In genomic region chr12:49741882-49742620, GRCh38 we compare ENCODE assay signal across 8 cellular contexts. TPM values are rescaled to one million over a fixed set of nuclear protein-coding genes. Genes with fewer than 3 reads are reported as not detected.
A peak's percentile ranks its signal among the peaks of the same experiment; 100 is the strongest.
DNase-seq lines count a peak whose midpoint lies in the region; ATAC-seq, FAIRE-seq and TF ChIP-seq lines count a peak whose summit lies in the region.

No MANE protein-coding gene starts in this region.

- H3K36me3 ChIP-seq in colonic mucosa (no peaks in the 10 kb centered on the region), HepG2 (replicated peaks in 1 of 2; ENCODE audit: control insufficient read depth in 1 of 2, insufficient read depth in 2 of 2, low read length in 2 of 2) (peaks cover 0 to 9% of the 10 kb centered on the region in 2 experiments; a peak in 1 of 5 replicates)

- H3K27ac Mint-ChIP-seq in activated CD4-positive, alpha-beta T cell treated with anti-CD3 and anti-CD28 coated beads, Interleukin-2, amount 10 ng/mL, durations not matched to agents 24 days and 14 days = peak overlapping the region; percentile 95

- peaks cover 54% of the 10 kb centered on the region for H3K79me2 ChIP-seq in HepG2 (ENCODE audit: insufficient read depth, low read length)

- POLR2A ChIA-PET in HepG2 (lab: Yijun Ruan, JAX) = interaction anchor here (0.8 to 2.0 kb wide), 33 partner anchors 8 to 611 kb away, joined by 3 to 35 read pairs (median 6); partner anchors contain the start of genes BCDIN3D, C1QL4, FMNL3 and NCKAP5L

- intact Hi-C loops in activated CD4-positive, alpha-beta T cell treated with anti-CD3 and anti-CD28 coated beads, Interleukin-2, amount 10 ng/mL, durations not matched to agents 24 days and 14 days (cut with micrococcal nuclease) = loop anchor here (1.0 to 5.0 kb wide), 7 partner anchors 8 to 610 kb away; partner anchors contain the start of genes FMNL3, TUBA1B and TUBA1C
- intact Hi-C loops in colonic mucosa (cut with DNase I) (no loop called here), HepG2 (cut with micrococcal nuclease; ENCODE audit: unreplicated experiment) (no loop called here)

- peak overlapping the region; percentile 64 for H3K4me2 ChIP-seq in HepG2 (ENCODE audit: low read depth, low read length)

- FAIRE-seq in HepG2 (lab: Jason Lieb, UNC) = peak; percentile 90

- WGBS in HepG2 (ENCODE audit: low lambda C conversion rate) = 0% methylated on average over 7 of the region's 35 CpGs

- peak in 1 of 2 experiments; percentile 60; a peak in 1 of 4 replicates for TF ChIP-seq POLR2A in HepG2 (IDR thresholded peaks at IDR 0.05; ENCODE audit: insufficient read depth in 1 of 2, low read depth in 2 of 2, low read length in 2 of 2)

- no peaks in the 10 kb centered on the region for H3K9me3 Mint-ChIP-seq in activated CD4-positive, alpha-beta T cell treated with anti-CD3 and anti-CD28 coated beads, Interleukin-2, amount 10 ng/mL, durations not matched to agents 24 days and 14 days

- H4K20me1 ChIP-seq in HepG2 (ENCODE audit: insufficient read depth, low read length) = peaks cover 53% of the 10 kb centered on the region

- peak overlapping the region; percentile 96 to 99 for H3K9ac ChIP-seq in colonic mucosa (ENCODE audit: low read depth in 2 of 2, low read length in 2 of 2)
- peak overlapping the region; percentile 96 for H3K9ac ChIP-seq in HepG2 (ENCODE audit: insufficient read depth, low read depth, low read length)

- TF ChIP-seq RAD21 in HepG2 (CRISPR knock-in tag; IDR thresholded peaks at IDR 0.05) = no peak

- ATAC-seq in HG03039 (IDR thresholded peaks at IDR 0.05; ENCODE audit: unreplicated experiment) (peak; percentile 46), HepG2 (peak; percentile 74)

- peaks cover under 1% of the 10 kb centered on the region for H3K27me3 Mint-ChIP-seq in activated CD4-positive, alpha-beta T cell treated with anti-CD3 and anti-CD28 coated beads, Interleukin-2, amount 10 ng/mL, durations not matched to agents 24 days and 14 days

- H2AFZ ChIP-seq in HepG2 (ENCODE audit: low read length) = no peak overlapping the region

- H3K4me1 ChIP-seq in colonic mucosa = peaks cover 4% of the 10 kb centered on the region
- H3K4me1 ChIP-seq in HepG2 (ENCODE audit: insufficient read depth, low read length) = peaks cover 51% of the 10 kb centered on the region

- peaks cover 39% of the 10 kb centered on the region for H3K4me1 Mint-ChIP-seq in activated CD4-positive, alpha-beta T cell treated with anti-CD3 and anti-CD28 coated beads, Interleukin-2, amount 10 ng/mL, durations not matched to agents 24 days and 14 days

- CTCF ChIA-PET in HepG2 (lab: Yijun Ruan, JAX; ENCODE audit: low intra/inter-chr PET ratio, low total read pairs) = interaction anchor here (1.6 kb wide), 1 partner anchor 36 kb away, joined by 16 read pairs; no protein-coding TSS in a partner anchor

- H3K4me3 ChIP-seq in colonic mucosa = peak overlapping the region; percentile 73
- H3K4me3 ChIP-seq in HepG2 (replicated peaks in 1 of 3; ENCODE audit: insufficient read depth in 1 of 3, low read depth in 2 of 3, low read length in 3 of 3) = peak overlapping the region; percentile 64 to 94 (median 79)

- peaks cover 40% of the 10 kb centered on the region for H3K36me3 Mint-ChIP-seq in activated CD4-positive, alpha-beta T cell treated with anti-CD3 and anti-CD28 coated beads, Interleukin-2, amount 10 ng/mL, durations not matched to agents 24 days and 14 days (ENCODE audit: low read depth)

- BruUV-seq in HepG2 (replicated peaks; lab: Mats Ljungman, UMichigan) = TSS peak; percentile 99

- in situ Hi-C loops in HepG2 (cut with HindIII; ENCODE audit: extremely low pct_ligation_motif_present, low pct_unique_long_range_greater_than_20kb) = no loop called here

- peak overlapping the region; percentile 95 for H3K27ac ChIP-seq in colonic mucosa
- H3K27ac ChIP-seq in HepG2 (ENCODE audit: extremely low read length, insufficient read depth, low read length) = peak overlapping the region; percentile 95

- H3K4me3 Mint-ChIP-seq in activated CD4-positive, alpha-beta T cell treated with anti-CD3 and anti-CD28 coated beads, Interleukin-2, amount 10 ng/mL, durations not matched to agents 24 days and 14 days = peak overlapping the region; percentile 90

- DNase-seq in NCI-H345 (lab: John Stamatoyannopoulos, UW) = peak; percentile 15
- no peak for DNase-seq in NCI-H345 treated with DMSO at 0.1 percent for 48 hours (lab: John Stamatoyannopoulos, UW; ENCODE audit: unreplicated experiment)
- peak; percentile 47 to 64 for DNase-seq in NCI-H446 (lab: John Stamatoyannopoulos, UW)
- peak; percentile 95 for DNase-seq in activated CD4-positive, alpha-beta T cell treated with anti-CD3 and anti-CD28 coated beads, Interleukin-2, amount 10 ng/mL, durations not matched to agents 24 days and 14 days
- peak; percentile 90 for DNase-seq in colonic mucosa
- DNase-seq in HepG2 (ENCODE audit: low spot score) = peak; percentile 88
- DNase-seq in stimulated activated CD4-positive, alpha-beta T cell treated with anti-CD3 and anti-CD28 coated beads, Interleukin-4, amount 100 ng/mL, for 24 hours = peak; percentile 90

- TF ChIP-seq EP300 in HepG2 (IDR thresholded peaks at IDR 0.05; ENCODE audit: low read depth in 2 of 2, low read length in 2 of 2) = peak in 1 of 2 experiments; percentile 49; a peak in 1 of 4 replicates
- no peak for TF ChIP-seq EP300 in HepG2 (CRISPR knock-in tag; IDR thresholded peaks at IDR 0.05; ENCODE audit: borderline replicate concordance)

- H3K9me3 ChIP-seq in colonic mucosa (no peaks in the 10 kb centered on the region), HepG2 (ENCODE audit: low read length) (no peaks in the 10 kb centered on the region)

- H3K27me3 ChIP-seq in colonic mucosa = no peaks in the 10 kb centered on the region
- no peaks in the 10 kb centered on the region; a peak in 1 of 5 replicates for H3K27me3 ChIP-seq in HepG2 (ENCODE audit: control insufficient read depth in 1 of 2, insufficient read depth in 2 of 2, low read length in 2 of 2)

- TF ChIP-seq CTCF in colonic mucosa (IDR thresholded peaks at IDR 0.05) = no peak
- no peak for TF ChIP-seq CTCF in HepG2 (CRISPR knock-in tag; IDR thresholded peaks at IDR 0.05)

TF ChIP-seq in HepG2, 621 proteins besides CTCF, POLR2A, EP300 and RAD21 (continues in another document):
- TF ChIP-seq MED8 (CRISPR knock-in tag; IDR thresholded peaks at IDR 0.05; ENCODE audit: insufficient replicate concordance) (no peak), SP2 (CRISPR knock-in tag; IDR thresholded peaks at IDR 0.05) (no peak)

RNA-seq across cellular contexts. Expression of gene TMBIM6, which starts 0.7 kb away (rescaled TPM):
- 370 and 372 TPM in 2 replicates for total RNA-seq in activated CD4-positive, alpha-beta T cell treated with anti-CD3 and anti-CD28 coated beads, Interleukin-2, amount 10 ng/mL, durations not matched to agents 24 days and 14 days
- 1,000 to 10,000 TPM in 1 of 2 donors, 100 to 1,000 TPM in 1; 868 to 1,024 TPM for total RNA-seq in colonic mucosa
- 220 and 412 TPM in 2 replicates for total RNA-seq in HepG2 (2016; rRNA removed; fragmentation: Illumina TruSeq; extraction: Trizol)
- 49.6 and 57.4 TPM in 2 replicates for total RNA-seq in HepG2 (2016; cell fraction: cytosol; rRNA removed; fragmentation: Illumina TruSeq; extraction: Trizol; ENCODE audit: low read depth)
- total RNA-seq in HepG2 (2016; cell fraction: insoluble cytoplasmic fraction; rRNA removed; fragmentation: Illumina TruSeq; extraction: Trizol) = 229 and 414 TPM in 2 replicates
- 85.8 and 89.3 TPM in 2 replicates for total RNA-seq in HepG2 (2016; cell fraction: membrane; rRNA removed; fragmentation: Illumina TruSeq; extraction: Trizol)
- total RNA-seq in HepG2 (2016; cell fraction: nucleus; rRNA removed; fragmentation: Illumina TruSeq; extraction: Trizol) = 296 and 323 TPM in 2 replicates
- 445 and 468 TPM in 2 replicates for polyA plus RNA-seq in HepG2 (2011; rRNA removed)
- 286 and 485 TPM in 2 replicates for polyA plus RNA-seq in HepG2 (2011; cell fraction: cytosol; rRNA removed)
- polyA plus RNA-seq in HepG2 (2011; cell fraction: nucleus; rRNA removed) = 231 and 241 TPM in 2 replicates
- polyA plus RNA-seq in HepG2 (2012) = 423 and 441 TPM in 2 replicates
- 62.2 and 68.0 TPM in 2 replicates for polyA plus RNA-seq in HepG2 (2016; cell fraction: cytosol; fragmentation: Illumina TruSeq; extraction: Trizol; ENCODE audit: low read depth)
- polyA plus RNA-seq in HepG2 (2016; cell fraction: insoluble cytoplasmic fraction; fragmentation: Illumina TruSeq; extraction: Trizol; ENCODE audit: low read depth) = 213 and 227 TPM in 2 replicates
- polyA plus RNA-seq in HepG2 (2016; cell fraction: membrane; fragmentation: Illumina TruSeq; extraction: Trizol; ENCODE audit: low read depth) = 53.8 and 54.1 TPM in 2 replicates
- polyA plus RNA-seq in HepG2 (2016; cell fraction: nucleus; fragmentation: Illumina TruSeq; extraction: Trizol; ENCODE audit: insufficient read depth, low read depth) = 552 and 556 TPM in 2 replicates
- 536 and 564 TPM in 2 replicates for polyA minus RNA-seq in HepG2 (2011; rRNA and poly(A)+ RNA removed; ENCODE audit: low replicate concordance)
- polyA minus RNA-seq in HepG2 (2011; cell fraction: cytosol; rRNA and poly(A)+ RNA removed) = 151 and 170 TPM in 2 replicates
- polyA minus RNA-seq in HepG2 (2011; cell fraction: nucleus; rRNA and poly(A)+ RNA removed) = 151 and 168 TPM in 2 replicates

RNA-seq across cellular contexts. Expression of gene FMNL3, which starts 34.8 kb away (rescaled TPM):
- 39.1 and 39.8 TPM in 2 replicates for total RNA-seq in activated CD4-positive, alpha-beta T cell treated with anti-CD3 and anti-CD28 coated beads, Interleukin-2, amount 10 ng/mL, durations not matched to agents 24 days and 14 days
- total RNA-seq in colonic mucosa = 1 to 10 TPM; 3.0 to 5.0 TPM
- total RNA-seq in HepG2 (2016; rRNA removed; fragmentation: Illumina TruSeq; extraction: Trizol) = 0.79 and 1.1 TPM in 2 replicates
- 0.10 and 0.44 TPM in 2 replicates for total RNA-seq in HepG2 (2016; cell fraction: cytosol; rRNA removed; fragmentation: Illumina TruSeq; extraction: Trizol; ENCODE audit: low read depth)
- total RNA-seq in HepG2 (2016; cell fraction: insoluble cytoplasmic fraction; rRNA removed; fragmentation: Illumina TruSeq; extraction: Trizol) = 0.82 and 1.00 TPM in 2 replicates
- 0.55 and 0.80 TPM in 2 replicates for total RNA-seq in HepG2 (2016; cell fraction: membrane; rRNA removed; fragmentation: Illumina TruSeq; extraction: Trizol)
- 0.65 and 1.0 TPM in 2 replicates for total RNA-seq in HepG2 (2016; cell fraction: nucleus; rRNA removed; fragmentation: Illumina TruSeq; extraction: Trizol)
- 0.44 and 0.64 TPM in 2 replicates for polyA plus RNA-seq in HepG2 (2011; rRNA removed)
- polyA plus RNA-seq in HepG2 (2011; cell fraction: cytosol; rRNA removed) = 0.23 and 0.36 TPM in 2 replicates
- polyA plus RNA-seq in HepG2 (2011; cell fraction: nucleus; rRNA removed) = 1.2 and 1.3 TPM in 2 replicates
- polyA plus RNA-seq in HepG2 (2012) = 0.48 and 0.68 TPM in 2 replicates
- polyA plus RNA-seq in HepG2 (2016; cell fraction: cytosol; fragmentation: Illumina TruSeq; extraction: Trizol; ENCODE audit: low read depth) = 0.08 TPM in 2 replicates
- polyA plus RNA-seq in HepG2 (2016; cell fraction: insoluble cytoplasmic fraction; fragmentation: Illumina TruSeq; extraction: Trizol; ENCODE audit: low read depth) = 0.69 and 0.75 TPM in 2 replicates
- polyA plus RNA-seq in HepG2 (2016; cell fraction: membrane; fragmentation: Illumina TruSeq; extraction: Trizol; ENCODE audit: low read depth) = 0.34 and 0.46 TPM in 2 replicates
- 1.3 and 1.4 TPM in 2 replicates for polyA plus RNA-seq in HepG2 (2016; cell fraction: nucleus; fragmentation: Illumina TruSeq; extraction: Trizol; ENCODE audit: insufficient read depth, low read depth)
- polyA minus RNA-seq in HepG2 (2011; rRNA and poly(A)+ RNA removed; ENCODE audit: low replicate concordance) = 1.4 and 10.5 TPM in 2 replicates
- 0.40 and 0.97 TPM in 2 replicates for polyA minus RNA-seq in HepG2 (2011; cell fraction: cytosol; rRNA and poly(A)+ RNA removed)
- 0.75 and 0.77 TPM in 2 replicates for polyA minus RNA-seq in HepG2 (2011; cell fraction: nucleus; rRNA and poly(A)+ RNA removed)
